ENCODE assay signal across 18 cellular contexts in genomic region chr10:71188201-71188600, GRCh38.
DNase-seq lines count a peak whose midpoint lies in the region; TF ChIP-seq lines count a peak whose summit lies in the region.
"Had no signal": no experiment of that assay in that cellular context is flagged by ENCODE, and none has a peak within 500 bp of the region (broad histone marks: within the 10 kb centered on the region; RNA-seq: fewer than 3 reads in every experiment).

No MANE protein-coding gene starts in this region.

- TF ChIP-seq CTCF in VCaP (conservative IDR thresholded peaks at IDR 0.05) = no peak

- DNase-seq in Ammon's horn (ENCODE audit: low spot score) (peak; percentile 49), medulla oblongata (ENCODE audit: extremely low spot score) (peak; percentile 30), posterior cingulate gyrus (peak in 6 of 10 donors; percentile 28 to 94 (median 42)), superior temporal gyrus (ENCODE audit: extremely low spot score) (no peak)
- DNase-seq in stimulated activated CD4-positive, alpha-beta T cell treated with anti-CD3 and anti-CD28 coated beads, Interleukin-4, amount 100 ng/mL, for 24 hours = no peak
- DNase-seq in stimulated activated naive CD4-positive, alpha-beta T cell treated with Interleukin-2 at 50 U/mL for 16 hours (lab: John Stamatoyannopoulos, UW) = no peak
- DNase-seq in activated naive CD4-positive, alpha-beta T cell treated with anti-CD3 and anti-CD28 coated beads, Interleukin-2, amount 50 U/mL, for 16 hours = no peak
- DNase-seq: CD4-positive, alpha-beta memory T cell; DND-41; H9; HFFc6; NCI-H1092; NCI-H1436; NCI-H187 treated with DMSO at 0.1 percent for 48 hours; NCI-H69; SJCRH30 had no signal

- intact Hi-C loops in posterior cingulate gyrus (cut with DNase I) = no loop called here

- H3K27ac ChIP-seq in VCaP = peak overlapping the region; percentile 23
- H3K27ac ChIP-seq: A549, SJCRH30 had no signal

Comparison
In these comparisons a context has a peak if more than half of its experiments do, and no peak if none do; other contexts are left out.
1. DNase-seq: peak in Ammon's horn (single experiment), medulla oblongata (single experiment) and posterior cingulate gyrus (6 of 10); none in stimulated activated CD4-positive, alpha-beta T cell treated with anti-CD3 and anti-CD28 coated beads, Interleukin-4, amount 100 ng/mL, for 24 hours (single experiment), stimulated activated naive CD4-positive, alpha-beta T cell treated with Interleukin-2 at 50 U/mL for 16 hours (single experiment), superior temporal gyrus (single experiment) and activated naive CD4-positive, alpha-beta T cell treated with anti-CD3 and anti-CD28 coated beads, Interleukin-2, amount 50 U/mL, for 16 hours (single experiment).